Comparison of ENCODE assay signal across 9 cellular contexts in genomic region chr4:102299708-102300107, GRCh38.
DNase-seq lines count a peak whose midpoint lies in the region; ATAC-seq, FAIRE-seq and TF ChIP-seq lines count a peak whose summit lies in the region.
"Had no signal": no experiment of that assay in that cellular context is flagged by ENCODE, and none has a peak within 500 bp of the region (broad histone marks: within the 10 kb centered on the region; RNA-seq: fewer than 3 reads in every experiment).

No MANE protein-coding gene starts in this region.

- TF ChIP-seq CTCF in coronary artery (IDR thresholded peaks at IDR 0.05), result peak; percentile 34

- no peak overlapping the region for H3K4me3 ChIP-seq in coronary artery

- no peak overlapping the region for H3K27ac ChIP-seq in coronary artery
- H3K27ac ChIP-seq: epithelial cell of prostate had no signal

- peak; percentile 83 for ATAC-seq in GM19452 (IDR thresholded peaks at IDR 0.05; ENCODE audit: unreplicated experiment)
- peak; percentile 97 for ATAC-seq in HG03354 (IDR thresholded peaks at IDR 0.05; ENCODE audit: poor library complexity, severe bottlenecking, unreplicated experiment)

- peak; percentile 26 for DNase-seq in NOMO-1 treated with DMSO at 0.1 percent for 48 hours (lab: John Stamatoyannopoulos, UW; ENCODE audit: unreplicated experiment)
- no peak for DNase-seq in NOMO-1 treated with dmso at 0.1 percent for 144 hours (lab: John Stamatoyannopoulos, UW; ENCODE audit: unreplicated experiment)
- peak; percentile 29 for DNase-seq in RCC 7860 (ENCODE audit: low spot score)
- no peak for DNase-seq in coronary artery (ENCODE audit: low spot score)
- peak; percentile 33 for DNase-seq in medulla oblongata (ENCODE audit: extremely low spot score)
- no peak for DNase-seq in NCI-H1048 (lab: John Stamatoyannopoulos, UW)

- FAIRE-seq in RCC 7860 (lab: Jason Lieb, UNC), result no peak

Comparison
In these comparisons a context has a peak if more than half of its experiments do, and no peak if none do; other contexts are left out.
1. DNase-seq: peak in NOMO-1 treated with DMSO at 0.1 percent for 48 hours (single experiment), RCC 7860 (single experiment) and medulla oblongata (single experiment); none in NOMO-1 treated with dmso at 0.1 percent for 144 hours (single experiment), coronary artery (single experiment) and NCI-H1048 (single experiment).